ENCODE assay signal across 3 cellular contexts in the genomic region with DNA sequence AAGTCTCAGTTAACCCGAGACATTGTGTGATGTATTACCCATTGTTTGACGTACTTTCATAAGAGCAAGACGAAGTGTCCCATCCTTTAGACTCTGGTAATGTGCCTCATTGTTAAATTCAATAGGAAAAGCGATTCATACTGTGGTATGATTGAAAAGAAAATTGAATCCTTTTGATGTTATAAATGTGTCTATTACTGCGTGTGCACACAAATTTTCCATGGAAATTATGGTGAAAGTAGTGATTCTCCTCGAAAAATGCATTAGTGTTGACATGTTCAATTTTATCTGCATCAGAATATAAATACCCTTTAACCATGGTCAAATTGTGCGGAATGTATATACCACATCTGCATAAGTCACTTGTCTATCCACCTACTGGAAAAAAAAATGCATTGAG.
"Had no signal": no experiment of that assay in that cellular context is flagged by ENCODE, and none has a peak within 500 bp of the region (broad histone marks: within the 10 kb centered on the region; RNA-seq: fewer than 3 reads in every experiment).

No MANE protein-coding gene starts in this region.

- H3K4me3 ChIP-seq: GM12878 had no signal

- DNase-seq: GDM1, GF-D8 had no signal

- ATAC-seq: GM12878 had no signal
